Comparison of ENCODE assay signal across 12 cellular contexts in the genomic region with DNA sequence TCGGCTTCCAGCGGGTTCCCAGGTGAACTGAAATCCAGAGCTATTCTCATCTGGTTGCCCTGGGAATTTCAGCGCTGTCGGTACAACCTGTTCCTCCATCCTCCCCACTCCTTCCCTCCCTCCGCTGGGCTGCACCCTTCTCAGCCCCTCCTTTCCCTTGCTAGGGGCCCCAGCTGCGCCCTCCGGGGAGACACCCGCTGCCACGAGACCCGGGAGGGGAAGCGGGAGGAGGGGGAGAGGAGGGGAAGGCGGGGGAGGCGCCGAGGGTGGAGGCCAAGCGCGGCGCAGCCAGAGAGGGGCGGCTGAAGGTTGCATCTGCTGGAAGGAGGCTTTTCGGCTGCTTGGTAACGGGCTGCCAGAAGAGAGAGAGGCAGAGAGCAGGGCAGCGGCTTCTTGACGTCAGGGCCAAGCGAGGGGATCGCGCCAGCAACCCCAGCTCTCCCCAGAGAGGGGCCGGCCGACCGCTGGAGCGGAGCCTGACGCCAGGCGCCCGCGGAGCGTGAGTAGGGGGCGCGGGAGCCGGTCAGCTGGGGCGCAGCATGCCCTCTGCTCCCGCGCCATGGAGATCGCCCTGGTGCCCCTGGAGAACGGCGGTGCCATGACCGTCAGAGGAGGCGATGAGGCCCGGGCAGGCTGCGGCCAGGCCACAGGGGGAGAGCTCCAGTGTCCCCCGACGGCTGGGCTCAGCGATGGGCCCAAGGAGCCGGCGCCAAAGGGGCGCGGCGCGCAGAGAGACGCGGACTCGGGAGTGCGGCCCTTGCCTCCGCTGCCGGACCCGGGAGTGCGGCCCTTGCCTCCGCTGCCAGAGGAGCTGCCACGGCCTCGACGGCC. TPM values are rescaled to one million over a fixed set of nuclear protein-coding genes. Genes with fewer than 3 reads are reported as not detected.
DNase-seq lines count a peak whose midpoint lies in the region; ATAC-seq and TF ChIP-seq lines count a peak whose summit lies in the region.
"Had no signal": no experiment of that assay in that cellular context is flagged by ENCODE, and none has a peak within 500 bp of the region (broad histone marks: within the 10 kb centered on the region; RNA-seq: fewer than 3 reads in every experiment).

Gene KCNA5 (plus strand): TSS at position 291 of the 831 bp plus-strand sequence. CDS start 269 bp downstream, at position 560.

- no peaks in the 10 kb centered on the region for H3K79me1 ChIP-seq in mesenchymal stem cell (replicated peaks; ENCODE audit: low read length, poor library complexity, severe bottlenecking)

- H3K14ac ChIP-seq in mesenchymal stem cell (ENCODE audit: low read length in 2 of 2): no peak within 1 kb of the TSS

- ATAC-seq in thoracic aorta (ENCODE audit: insufficient number of reproducible peaks, low FRiP score, low read depth): peak; percentile 71
- ATAC-seq: stimulated activated naive CD8-positive, alpha-beta T cell treated with anti-CD3 and anti-CD28 coated beads, Interleukin-15, amount 100 ng/mL, for 72 hours had no signal

- H3K4me3 ChIP-seq in thoracic aorta (peak within 1 kb of the TSS; percentile 82), mesenchymal stem cell (ENCODE audit: insufficient read depth in 1 of 2, low read depth in 1 of 2, low read length in 2 of 2) (no peak within 1 kb of the TSS)
- H3K4me3 ChIP-seq: skin epidermis had no signal

- H3K9me3 ChIP-seq in thoracic aorta (no peaks in the 10 kb centered on the region), mesenchymal stem cell (ENCODE audit: control insufficient read depth, low read length) (peaks cover 6% of the 10 kb centered on the region)

- no peak within 1 kb of the TSS for H3K4me2 ChIP-seq in mesenchymal stem cell (ENCODE audit: low read length, poor library complexity, severe bottlenecking)

- H3K27ac ChIP-seq in layer of hippocampus (ENCODE audit: low read depth, low read length) (peak within 1 kb of the TSS; percentile 57), thoracic aorta (peak within 1 kb of the TSS; percentile 91 to 96), mesenchymal stem cell (ENCODE audit: low read length, poor library complexity, severe bottlenecking) (no peak within 1 kb of the TSS)
- H3K27ac ChIP-seq: 22Rv1, brain microvascular endothelial cell, skin epidermis had no signal

- H3K4me1 ChIP-seq in thoracic aorta (ENCODE audit: control insufficient read depth in 1 of 2, low read depth in 2 of 2) (peaks cover 0 to 31% of the 10 kb centered on the region in 2 donors), mesenchymal stem cell (ENCODE audit: control insufficient read depth, insufficient read depth, low read depth, low read length) (no peaks in the 10 kb centered on the region)

- H4K8ac ChIP-seq in mesenchymal stem cell (ENCODE audit: low read length): no peak within 1 kb of the TSS

- TF ChIP-seq CTCF in thoracic aorta (IDR thresholded peaks at IDR 0.05): no peak

- no peak within 1 kb of the TSS for H3K4ac ChIP-seq in mesenchymal stem cell (ENCODE audit: low read depth in 1 of 2, low read length in 2 of 2)

- no peak within 1 kb of the TSS for H3K18ac ChIP-seq in mesenchymal stem cell (ENCODE audit: low read depth in 1 of 2, low read length in 2 of 2)

- no peak within 1 kb of the TSS for H2BK15ac ChIP-seq in mesenchymal stem cell (ENCODE audit: low read depth, poor library complexity, severe bottlenecking)

- H2AK5ac ChIP-seq in mesenchymal stem cell (ENCODE audit: low read length, severe bottlenecking): no peak within 1 kb of the TSS

- H3K23ac ChIP-seq in mesenchymal stem cell (ENCODE audit: low read length in 2 of 2): peak within 1 kb of the TSS in 1 of 2 experiments; percentile 59

- peak; percentile 68 for DNase-seq in DMS53 (lab: John Stamatoyannopoulos, UW)
- no peak for DNase-seq in DMS53 treated with DMSO at 0.1 percent for 48 hours (lab: John Stamatoyannopoulos, UW; ENCODE audit: unreplicated experiment)
- DNase-seq in ecto neural progenitor cell (ENCODE audit: low spot score): peak; percentile 87
- DNase-seq in thoracic aorta (ENCODE audit: low spot score): no peak
- DNase-seq in mesenchymal stem cell: no peak
- no peak for DNase-seq in activated gamma-delta T cell (lab: John Stamatoyannopoulos, UW)
- DNase-seq in OCI-M2 (lab: John Stamatoyannopoulos, UW; ENCODE audit: unreplicated experiment): no peak
- DNase-seq: brain microvascular endothelial cell; stimulated activated naive CD8-positive, alpha-beta T cell treated with anti-CD3 and anti-CD28 coated beads, Interleukin-15, amount 100 ng/mL, for 72 hours had no signal

- H3K36me3 ChIP-seq in thoracic aorta (no peaks in the 10 kb centered on the region), mesenchymal stem cell (ENCODE audit: control insufficient read depth in 1 of 2, insufficient read depth in 2 of 2, low read depth in 1 of 2, low read length in 2 of 2) (no peaks in the 10 kb centered on the region)
- H3K36me3 ChIP-seq: brain microvascular endothelial cell had no signal

- no peak within 1 kb of the TSS for H2BK12ac ChIP-seq in mesenchymal stem cell (ENCODE audit: low read length in 2 of 2)

- no peak within 1 kb of the TSS for H4K91ac ChIP-seq in mesenchymal stem cell (ENCODE audit: low read length)

- no peak within 1 kb of the TSS for H3K9ac ChIP-seq in mesenchymal stem cell (ENCODE audit: low read length)

- H2BK5ac ChIP-seq in mesenchymal stem cell (ENCODE audit: low read depth, low read length, poor library complexity, severe bottlenecking): no peak within 1 kb of the TSS

- peaks cover 13% of the 10 kb centered on the region for H3K27me3 ChIP-seq in layer of hippocampus (ENCODE audit: control insufficient read depth, insufficient read depth, low read length)
- H3K27me3 ChIP-seq in thoracic aorta (replicated peaks; ENCODE audit: insufficient read depth): no peaks in the 10 kb centered on the region
- H3K27me3 ChIP-seq in mesenchymal stem cell (ENCODE audit: control insufficient read depth in 1 of 2, insufficient read depth in 1 of 2, low read length in 2 of 2): peaks cover 52 to 87% of the 10 kb centered on the region in 2 experiments

- no peak within 1 kb of the TSS for H2AFZ ChIP-seq in mesenchymal stem cell (ENCODE audit: low read depth, low read length)

- H2BK120ac ChIP-seq in mesenchymal stem cell (ENCODE audit: low read depth, low read length): no peak within 1 kb of the TSS

- WGBS in mesenchymal stem cell: 4% methylated on average over 63 of the region's 68 CpGs

RNA-seq across cellular contexts. Expression of gene KCNA5, which starts in this region (rescaled TPM):
- total RNA-seq in thoracic aorta: 10 to 100 TPM; 58.8 to 91.7 TPM
- polyA plus RNA-seq in mesenchymal stem cell (2013, experiment 1 of 2): not detected
- not detected for polyA plus RNA-seq in mesenchymal stem cell (2013, experiment 2 of 2)

Comparison
In these comparisons a context has a peak if more than half of its experiments do, and no peak if none do; other contexts are left out.
1. DNase-seq: peak in DMS53 (single experiment) and ecto neural progenitor cell (single experiment); none in DMS53 treated with DMSO at 0.1 percent for 48 hours (single experiment), thoracic aorta (single experiment), mesenchymal stem cell (single experiment), activated gamma-delta T cell (single experiment) and OCI-M2 (single experiment).